In genomic region chr5:154758977-154759376, GRCh38 we compare ENCODE assay signal across 1 cellular context.
TF ChIP-seq lines count a peak whose summit lies in the region.

No MANE protein-coding gene starts in this region.

TF ChIP-seq in IMR-90, 13 proteins besides CTCF, POLR2A, EP300 and RAD21:
- TF ChIP-seq RCOR1 (IDR thresholded peaks at IDR 0.05; ENCODE audit: insufficient replicate concordance, low read length) (no peak), MAZ (IDR thresholded peaks at IDR 0.05; ENCODE audit: borderline replicate concordance, low read depth, low read length) (no peak), USF2 (IDR thresholded peaks at IDR 0.05; ENCODE audit: low read depth, low read length) (no peak), ELK1 (IDR thresholded peaks at IDR 0.05; ENCODE audit: borderline replicate concordance, low read depth, low read length) (no peak), NFE2L2 (IDR thresholded peaks at IDR 0.05; ENCODE audit: low read depth, low read length) (no peak), BHLHE40 (IDR thresholded peaks at IDR 0.05; ENCODE audit: low read depth, low read length) (no peak), FOS (IDR thresholded peaks at IDR 0.05; ENCODE audit: low read depth, low read length) (no peak), RFX5 (IDR thresholded peaks at IDR 0.05; ENCODE audit: low read depth, low read length) (no peak), CEBPB (IDR thresholded peaks at IDR 0.05; ENCODE audit: low read depth, low read length) (no peak), CHD1 (IDR thresholded peaks at IDR 0.05; ENCODE audit: low read depth, low read length) (no peak)
TF ChIP-seq in IMR-90: peak in this region for 0.
